ENCODE assay signal across 1 cellular context in genomic region chr17:57085448-57086068, GRCh38.
TF ChIP-seq lines count a peak whose summit lies in the region.

No MANE protein-coding gene starts in this region.

TF ChIP-seq in HepG2, 621 proteins besides CTCF, POLR2A, EP300 and RAD21 (continued from another document and continues in another):
- peak; percentile 82 for TF ChIP-seq ZBTB43 (CRISPR knock-in tag; conservative IDR thresholded peaks at IDR 0.05)
- TF ChIP-seq ZKSCAN1 (IDR thresholded peaks at IDR 0.05; ENCODE audit: low read length): 0 out of 2 replicates have a peak, but pooled peaks have one; percentile 13
- TF ChIP-seq NFYB (CRISPR knock-in tag; IDR thresholded peaks at IDR 0.05): no peak
- TF ChIP-seq AKAP8 (CRISPR knock-in tag; IDR thresholded peaks at IDR 0.05): peak; percentile 96
- TF ChIP-seq RBM22 (optimal IDR thresholded peaks at IDR 0.05; ENCODE audit: low read length): no peak
- peak; percentile 93 for TF ChIP-seq TBX3 (IDR thresholded peaks at IDR 0.05; ENCODE audit: borderline replicate concordance)
- TF ChIP-seq ZNF512B (CRISPR knock-in tag; IDR thresholded peaks at IDR 0.05; ENCODE audit: borderline replicate concordance): no peak
- TF ChIP-seq SMARCC2 (IDR thresholded peaks at IDR 0.05): no peak
- 0 out of 2 replicates have a peak, but pooled peaks have one; percentile 42 for TF ChIP-seq MIXL1 (CRISPR knock-in tag; IDR thresholded peaks at IDR 0.05)
- TF ChIP-seq GMEB2 (CRISPR knock-in tag; IDR thresholded peaks at IDR 0.05; ENCODE audit: low read depth): peak; percentile 60
- TF ChIP-seq TP53 (CRISPR knock-in tag; conservative IDR thresholded peaks at IDR 0.05): 0 out of 2 replicates have a peak, but pooled peaks have one; percentile 45
- TF ChIP-seq GTF2F1 (IDR thresholded peaks at IDR 0.05; ENCODE audit: low read length): no peak
- peak; percentile 94 for TF ChIP-seq SNAPC4 (CRISPR knock-in tag; IDR thresholded peaks at IDR 0.05)
- TF ChIP-seq BCLAF1 (IDR thresholded peaks at IDR 0.05): no peak
- peak; percentile 50; the same call in 1 of the 2 replicates for TF ChIP-seq ISX (CRISPR knock-in tag; conservative IDR thresholded peaks at IDR 0.05)
- peak; percentile 46; the same call in 1 of the 2 replicates for TF ChIP-seq KMT2B (CRISPR knock-in tag; IDR thresholded peaks at IDR 0.05)
- TF ChIP-seq RFX3 (CRISPR knock-in tag; IDR thresholded peaks at IDR 0.05): no peak
- TF ChIP-seq GABPA (IDR thresholded peaks at IDR 0.05; ENCODE audit: low read depth, low read length): no peak
- TF ChIP-seq GABPA (CRISPR knock-in tag; IDR thresholded peaks at IDR 0.05; ENCODE audit: low read depth): peak; percentile 34; the same call in 1 of the 2 replicates
- no peak for TF ChIP-seq U2AF2 (IDR thresholded peaks at IDR 0.05; ENCODE audit: low read depth, low read length)
- TF ChIP-seq ZNF746 (CRISPR knock-in tag; IDR thresholded peaks at IDR 0.05): peak; percentile 80; the same call in 1 of the 2 replicates
- peak; percentile 73 for TF ChIP-seq ZNF124 (CRISPR knock-in tag; IDR thresholded peaks at IDR 0.05)
- TF ChIP-seq YEATS2 (CRISPR knock-in tag; IDR thresholded peaks at IDR 0.05; ENCODE audit: borderline replicate concordance): peak; percentile 65
- no peak for TF ChIP-seq CENPBD1 (CRISPR knock-in tag; IDR thresholded peaks at IDR 0.05; ENCODE audit: borderline replicate concordance, low read depth)
- TF ChIP-seq ZNF614 (CRISPR knock-in tag; IDR thresholded peaks at IDR 0.05; ENCODE audit: borderline replicate concordance): peak; percentile 95; the same call in 1 of the 2 replicates
- TF ChIP-seq NFE2 (CRISPR knock-in tag; IDR thresholded peaks at IDR 0.05): no peak
- TF ChIP-seq MED8 (CRISPR knock-in tag; IDR thresholded peaks at IDR 0.05; ENCODE audit: insufficient replicate concordance): peak; percentile 96
- TF ChIP-seq POGK (CRISPR knock-in tag; conservative IDR thresholded peaks at IDR 0.05): peak; percentile 92
- no peak; the same call in 1 of the 2 replicates for TF ChIP-seq ZNF34 (CRISPR knock-in tag; IDR thresholded peaks at IDR 0.05; ENCODE audit: borderline replicate concordance)
- TF ChIP-seq ZNF484 (CRISPR knock-in tag; IDR thresholded peaks at IDR 0.05; ENCODE audit: borderline replicate concordance, low read depth): no peak
- TF ChIP-seq TGIF2 (CRISPR knock-in tag; IDR thresholded peaks at IDR 0.05): no peak; the same call in none of the 2 replicates
- no peak for TF ChIP-seq ZNF572 (CRISPR knock-in tag; IDR thresholded peaks at IDR 0.05)
- TF ChIP-seq ZNF609 (CRISPR knock-in tag; IDR thresholded peaks at IDR 0.05; ENCODE audit: borderline replicate concordance): peak; percentile 82; the same call in 1 of the 2 replicates
- TF ChIP-seq ZNF431 (CRISPR knock-in tag; IDR thresholded peaks at IDR 0.05; ENCODE audit: borderline replicate concordance, low read depth): peak; percentile 74
- TF ChIP-seq ATM (IDR thresholded peaks at IDR 0.05; ENCODE audit: borderline replicate concordance): no peak
- no peak for TF ChIP-seq ZNF326 (CRISPR knock-in tag; IDR thresholded peaks at IDR 0.05; ENCODE audit: borderline replicate concordance)
- peak; percentile 93 for TF ChIP-seq ZSCAN9 (CRISPR knock-in tag; IDR thresholded peaks at IDR 0.05; ENCODE audit: borderline replicate concordance)
- no peak for TF ChIP-seq ADNP (CRISPR knock-in tag; IDR thresholded peaks at IDR 0.05)
- no peak for TF ChIP-seq ZNF605 (CRISPR knock-in tag; IDR thresholded peaks at IDR 0.05)
- TF ChIP-seq SOX6 (IDR thresholded peaks at IDR 0.05): no peak
- TF ChIP-seq SOX6 (CRISPR knock-in tag; IDR thresholded peaks at IDR 0.05): peak; percentile 90
- no peak; the same call in 1 of the 2 replicates for TF ChIP-seq ZNF619 (CRISPR knock-in tag; IDR thresholded peaks at IDR 0.05)
- peak; percentile 88 for TF ChIP-seq HNRNPL (IDR thresholded peaks at IDR 0.05; ENCODE audit: low read depth, low read length)
